In genomic region chr16:28188085-28188916, GRCh38 we compare ENCODE assay signal across 10 cellular contexts. TPM values are rescaled to one million over a fixed set of nuclear protein-coding genes. Genes with fewer than 3 reads are reported as not detected.
DNase-seq lines count a peak whose midpoint lies in the region; ATAC-seq and TF ChIP-seq lines count a peak whose summit lies in the region.
"Had no signal": no experiment of that assay in that cellular context is flagged by ENCODE, and none has a peak within 500 bp of the region (broad histone marks: within the 10 kb centered on the region; RNA-seq: fewer than 3 reads in every experiment).

No MANE protein-coding gene starts in this region.

- peak overlapping the region; percentile 93 for H3K27ac Mint-ChIP-seq in activated CD4-positive, alpha-beta T cell treated with anti-CD3 and anti-CD28 coated beads, Interleukin-2, amount 10 ng/mL, durations not matched to agents 7 days and 5 days
- H3K27ac Mint-ChIP-seq in osteocyte (ENCODE audit: unreplicated experiment): peak overlapping the region; percentile 7

- ATAC-seq in HG02885 (IDR thresholded peaks at IDR 0.05; ENCODE audit: poor library complexity, unreplicated experiment): peak; percentile 65

- H3K36me3 ChIP-seq in SJSA1: peaks cover 54% of the 10 kb centered on the region

- POLR2A ChIA-PET in activated CD4-positive, alpha-beta T cell treated with anti-CD3 and anti-CD28 coated beads, Interleukin-2, amount 10 ng/mL, durations not matched to agents 7 days and 5 days (lab: Charles Lee): no interaction called here

- H3K27me3 ChIP-seq in SJSA1 (replicated peaks): no peaks in the 10 kb centered on the region

- CTCF ChIA-PET in activated CD4-positive, alpha-beta T cell treated with anti-CD3 and anti-CD28 coated beads, Interleukin-2, amount 10 ng/mL, durations not matched to agents 7 days and 5 days (lab: Charles Lee): interaction anchor here (0.7 to 5.6 kb wide), 11 partner anchors 9 to 51 kb away, joined by 3 to 38 read pairs (median 3); partner anchors contain the start of gene XPO6

- H3K36me3 Mint-ChIP-seq in activated CD4-positive, alpha-beta T cell treated with anti-CD3 and anti-CD28 coated beads, Interleukin-2, amount 10 ng/mL, durations not matched to agents 7 days and 5 days (ENCODE audit: low read depth): peaks cover 68% of the 10 kb centered on the region
- H3K36me3 Mint-ChIP-seq in osteocyte (ENCODE audit: unreplicated experiment): peaks cover 2% of the 10 kb centered on the region

- TF ChIP-seq CTCF in osteocyte (IDR thresholded peaks at IDR 0.05): no peak

- peaks cover 76% of the 10 kb centered on the region for H3K4me1 ChIP-seq in SJSA1 (replicated peaks)

- no peak for DNase-seq in activated CD4-positive, alpha-beta T cell treated with anti-CD3 and anti-CD28 coated beads, Interleukin-2, amount 10 ng/mL, durations not matched to agents 7 days and 5 days
- DNase-seq in activated CD4-positive, alpha-beta T cell treated with anti-CD3 and anti-CD28 coated beads for 4 hours: no peak
- no peak for DNase-seq in SJSA1 (ENCODE audit: low read depth in 1 of 2, low spot score in 2 of 2)
- DNase-seq in osteocyte (ENCODE audit: extremely low spot score, unreplicated experiment): no peak
- DNase-seq in effector CD4-positive, alpha-beta T cell: no peak
- DNase-seq in dermis blood vessel endothelial cell: no peak
- DNase-seq in anterior cingulate cortex (lab: John Stamatoyannopoulos, UW): no peak
- DNase-seq: NCI-H2081 treated with DMSO at 0.1 percent for 48 hours had no signal

- peak overlapping the region; percentile 33 for H3K4me3 Mint-ChIP-seq in activated CD4-positive, alpha-beta T cell treated with anti-CD3 and anti-CD28 coated beads, Interleukin-2, amount 10 ng/mL, durations not matched to agents 7 days and 5 days
- no peak overlapping the region for H3K4me3 Mint-ChIP-seq in osteocyte (ENCODE audit: unreplicated experiment)

- no peak overlapping the region for H3K4me3 ChIP-seq in SJSA1
- H3K4me3 ChIP-seq: A549 had no signal

- no peaks in the 10 kb centered on the region for H3K27me3 Mint-ChIP-seq in activated CD4-positive, alpha-beta T cell treated with anti-CD3 and anti-CD28 coated beads, Interleukin-2, amount 10 ng/mL, durations not matched to agents 7 days and 5 days
- H3K27me3 Mint-ChIP-seq in osteocyte (ENCODE audit: unreplicated experiment): no peaks in the 10 kb centered on the region

- H3K9me3 ChIP-seq in SJSA1 (replicated peaks): no peaks in the 10 kb centered on the region
- H3K9me3 ChIP-seq: A549 had no signal

- H3K9me3 Mint-ChIP-seq in activated CD4-positive, alpha-beta T cell treated with anti-CD3 and anti-CD28 coated beads, Interleukin-2, amount 10 ng/mL, durations not matched to agents 7 days and 5 days: peaks cover 7% of the 10 kb centered on the region
- H3K9me3 Mint-ChIP-seq in osteocyte (ENCODE audit: unreplicated experiment): no peaks in the 10 kb centered on the region

- peaks cover 93% of the 10 kb centered on the region for H3K4me1 Mint-ChIP-seq in activated CD4-positive, alpha-beta T cell treated with anti-CD3 and anti-CD28 coated beads, Interleukin-2, amount 10 ng/mL, durations not matched to agents 7 days and 5 days
- peaks cover 61% of the 10 kb centered on the region for H3K4me1 Mint-ChIP-seq in osteocyte (ENCODE audit: unreplicated experiment)

- peak overlapping the region; percentile 47 for H3K27ac ChIP-seq in SJSA1
- H3K27ac ChIP-seq: A549 had no signal

RNA-seq across cellular contexts. Expression of gene XPO6, which starts 23.5 kb away (rescaled TPM):
- total RNA-seq in activated CD4-positive, alpha-beta T cell treated with anti-CD3 and anti-CD28 coated beads, Interleukin-2, amount 10 ng/mL, durations not matched to agents 7 days and 5 days: 100 to 1,000 TPM; 237 to 304 TPM
- total RNA-seq in SJSA1 (2014; rRNA removed; shearing (Covaris generic)): 164 and 347 TPM in 2 replicates
- total RNA-seq in osteocyte (128 and 138 TPM in 2 replicates), dermis blood vessel endothelial cell (89.7 and 112 TPM in 2 replicates)
